Comparison of ENCODE assay signal across 18 cellular contexts in the genomic region with DNA sequence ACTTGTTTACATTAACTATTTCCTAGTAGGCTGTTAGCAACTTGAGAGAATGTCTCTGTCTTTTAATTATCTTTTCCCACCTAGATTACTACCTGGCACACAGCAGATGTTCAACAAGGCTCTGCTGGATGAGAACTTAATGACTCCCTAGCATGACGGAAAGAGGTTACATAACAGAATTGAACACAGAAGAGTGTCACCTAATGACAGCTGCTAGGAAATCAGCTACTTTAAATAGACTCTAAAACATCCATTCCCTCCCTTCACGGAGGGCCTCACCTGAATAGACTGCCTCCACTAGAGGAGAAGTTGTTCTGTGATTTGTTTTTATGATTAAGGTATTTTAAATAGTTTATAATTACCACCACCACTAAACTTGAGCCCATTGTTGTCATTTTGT.
"Had no signal": no experiment of that assay in that cellular context is flagged by ENCODE, and none has a peak within 500 bp of the region (broad histone marks: within the 10 kb centered on the region; RNA-seq: fewer than 3 reads in every experiment).

No MANE protein-coding gene starts in this region.

- H3K36me3 Mint-ChIP-seq: activated naive CD4-positive, alpha-beta T cell treated with anti-CD3 and anti-CD28 coated beads, Interleukin-2, amount 10 ng/mL, durations not matched to agents 7 days and 5 days; mesothelial cell of epicardium had no signal

- ATAC-seq: left cardiac atrium; lower lobe of right lung; stimulated activated naive CD8-positive, alpha-beta T cell treated with anti-CD3 and anti-CD28 coated beads, Interleukin-15, Interleukin-2, amounts not matched to agents 100 U/mL and 50 U/mL, for 24 hours; upper lobe of right lung had no signal

- H3K4me3 Mint-ChIP-seq: activated B cell treated with CpG ODN at 0.5 μM for 24 hours; activated CD4-positive, alpha-beta T cell treated with anti-CD3 and anti-CD28 coated beads, Interleukin-2, amount 10 ng/mL, durations not matched to agents 7 days and 5 days; activated naive CD4-positive, alpha-beta T cell treated with anti-CD3 and anti-CD28 coated beads, Interleukin-2, amount 10 ng/mL, durations not matched to agents 7 days and 5 days; mesothelial cell of epicardium had no signal

- H3K27ac Mint-ChIP-seq: activated B cell treated with CpG ODN at 0.5 μM for 24 hours; activated CD4-positive, alpha-beta T cell treated with anti-CD3 and anti-CD28 coated beads, Interleukin-2, amount 10 ng/mL, durations not matched to agents 7 days and 5 days; activated naive CD4-positive, alpha-beta T cell treated with anti-CD3 and anti-CD28 coated beads, Interleukin-2, amount 10 ng/mL, durations not matched to agents 7 days and 5 days; activated T-helper 2 cell treated with anti-CD3 and anti-CD28 coated beads, Interferon-gamma antibody, Interleukin-2, Interleukin-4, amounts not matched to agents 10 μg/mL and 5 μg/mL and 100 μg/mL, durations not matched to agents 14 hours and 24 hours and 36 hours; mesothelial cell of epicardium had no signal

- DNase-seq: activated B cell treated with CpG ODN at 0.5 μM for 24 hours; activated CD4-positive, alpha-beta T cell treated with anti-CD3 and anti-CD28 coated beads, Interleukin-2, amount 10 ng/mL, durations not matched to agents 7 days and 5 days; activated CD8-positive, alpha-beta memory T cell treated with anti-CD3 and anti-CD28 coated beads for 24 hours; activated naive CD4-positive, alpha-beta T cell treated with anti-CD3 and anti-CD28 coated beads, Interleukin-2, amount 10 ng/mL, durations not matched to agents 7 days and 5 days; colonic mucosa; effector CD4-positive, alpha-beta T cell; foreskin melanocyte; left cardiac atrium; lower lobe of right lung; retina; stimulated activated CD4-positive, alpha-beta T cell treated with anti-CD3 and anti-CD28 coated beads, Interleukin-4, amount 100 ng/mL, for 1 hour; stimulated activated CD8-positive, alpha-beta memory T cell treated with anti-CD3 and anti-CD28 coated beads, Interleukin-4, amount 100 ng/mL, for 48 hours; stimulated activated naive CD8-positive, alpha-beta T cell treated with anti-CD3 and anti-CD28 coated beads, Interleukin-15, Interleukin-2, amounts not matched to agents 100 U/mL and 50 U/mL, for 24 hours; upper lobe of right lung had no signal

- H3K9me3 Mint-ChIP-seq: activated B cell treated with CpG ODN at 0.5 μM for 24 hours; activated CD4-positive, alpha-beta T cell treated with anti-CD3 and anti-CD28 coated beads, Interleukin-2, amount 10 ng/mL, durations not matched to agents 7 days and 5 days; activated naive CD4-positive, alpha-beta T cell treated with anti-CD3 and anti-CD28 coated beads, Interleukin-2, amount 10 ng/mL, durations not matched to agents 7 days and 5 days; activated T-helper 2 cell treated with anti-CD3 and anti-CD28 coated beads, Interferon-gamma antibody, Interleukin-2, Interleukin-4, amounts not matched to agents 10 μg/mL and 5 μg/mL and 100 μg/mL, durations not matched to agents 14 hours and 24 hours and 36 hours had no signal

- H3K27ac ChIP-seq: colonic mucosa, lower lobe of right lung, parathyroid adenoma, suprapubic skin, upper lobe of right lung had no signal

- H3K4me1 Mint-ChIP-seq: activated B cell treated with CpG ODN at 0.5 μM for 24 hours; activated CD4-positive, alpha-beta T cell treated with anti-CD3 and anti-CD28 coated beads, Interleukin-2, amount 10 ng/mL, durations not matched to agents 7 days and 5 days; activated naive CD4-positive, alpha-beta T cell treated with anti-CD3 and anti-CD28 coated beads, Interleukin-2, amount 10 ng/mL, durations not matched to agents 7 days and 5 days; mesothelial cell of epicardium had no signal
